Comparison of ENCODE assay signal across 16 cellular contexts in the genomic region with DNA sequence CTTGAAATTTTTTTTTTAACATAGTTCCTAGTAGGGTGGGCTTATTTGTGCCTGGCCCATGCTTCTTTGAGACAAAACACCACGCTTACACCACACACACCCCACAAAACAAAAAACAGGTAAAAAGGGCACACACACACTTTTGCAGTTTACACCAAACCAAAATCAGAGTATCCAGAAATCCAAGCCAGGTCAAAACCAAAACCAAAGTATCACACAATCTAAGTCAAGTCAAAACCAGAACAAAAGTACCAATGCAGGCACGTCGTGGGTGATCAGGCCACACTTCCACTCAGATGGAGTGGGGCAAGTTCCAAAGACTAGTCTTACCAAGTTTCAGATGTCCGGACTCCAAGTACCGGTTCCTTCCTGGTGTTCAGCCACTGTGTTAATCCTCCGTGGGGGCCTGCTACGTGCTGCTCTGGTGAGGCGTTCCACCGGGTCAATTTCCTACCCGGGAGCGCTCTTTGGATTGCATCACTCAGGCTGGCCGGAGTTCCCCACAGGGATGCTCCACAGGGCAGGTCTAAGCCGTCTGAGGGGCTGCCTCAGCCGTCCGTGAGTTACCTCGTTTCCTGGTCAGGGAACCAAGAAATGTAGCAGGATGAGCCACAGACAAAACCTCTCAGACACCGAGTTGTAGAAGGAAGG. TPM values are rescaled to one million over a fixed set of nuclear protein-coding genes. Genes with fewer than 3 reads are reported as not detected.
DNase-seq lines count a peak whose midpoint lies in the region; TF ChIP-seq lines count a peak whose summit lies in the region.
"Not testable (repeated sequence)": the region's sequence is repeated elsewhere in the genome, so short reads cannot be mapped to it uniquely, and the experiment has no call there.
"Had no signal": no experiment of that assay in that cellular context is flagged by ENCODE, and none has a peak within 500 bp of the region (broad histone marks: within the 10 kb centered on the region; RNA-seq: fewer than 3 reads in every experiment).

No MANE protein-coding gene starts in this region.

- not testable (repeated sequence) for H3K4me1 ChIP-seq in SJSA1 (replicated peaks); breast epithelium
- peaks cover 14% of the 10 kb centered on the region for H3K4me1 ChIP-seq in skeletal muscle satellite cell (ENCODE audit: control insufficient read depth, insufficient read depth, low read length)

- H3K27ac Mint-ChIP-seq in nephron progenitor cell: peak overlapping the region; percentile 80

- H3K4me2 ChIP-seq in skeletal muscle satellite cell (ENCODE audit: low read length): peak overlapping the region; percentile 81

- not testable (repeated sequence) for TF ChIP-seq POLR2A in breast epithelium (IDR thresholded peaks at IDR 0.05)

- H3K4me1 Mint-ChIP-seq in nephron progenitor cell: not testable (repeated sequence)

- H3K27ac ChIP-seq in SJSA1: not testable (repeated sequence)
- peak overlapping the region in 1 of 2 donors; percentile 78 for H3K27ac ChIP-seq in breast epithelium

- H3K4me3 Mint-ChIP-seq in nephron progenitor cell: not testable (repeated sequence)

- DNase-seq in GM06990 (ENCODE audit: extremely low read depth, insufficient read length): peak; percentile 33
- not testable (repeated sequence) for DNase-seq in SJSA1 (ENCODE audit: low read depth in 1 of 2, low spot score in 2 of 2); breast epithelium (ENCODE audit: low spot score in 2 of 2); nephron progenitor cell
- DNase-seq in glomerular visceral epithelial cell (ENCODE audit: extremely low spot score): peak; percentile 87
- DNase-seq in kidney glomerular epithelial cell (lab: John Stamatoyannopoulos, UW): peak; percentile 75

- H3K27me3 ChIP-seq in GM06990 (replicated peaks; ENCODE audit: control insufficient read depth, insufficient read depth, low read length); SJSA1 (replicated peaks); breast epithelium; skeletal muscle satellite cell (ENCODE audit: control insufficient read depth, insufficient read depth, low read length): not testable (repeated sequence)

- not testable (repeated sequence) for H3K27me3 Mint-ChIP-seq in nephron progenitor cell (ENCODE audit: low read depth, poor library complexity)

- TF ChIP-seq CTCF in GM06990 (IDR thresholded peaks at IDR 0.05; ENCODE audit: insufficient read depth, low read length, poor library complexity, severe bottlenecking); breast epithelium (IDR thresholded peaks at IDR 0.05); nephron progenitor cell (IDR thresholded peaks at IDR 0.05): not testable (repeated sequence)

- intact Hi-C loops in breast epithelium (cut with DNase I; ENCODE audit: low total_unique reads): not testable (repeated sequence)

- peaks cover 20% of the 10 kb centered on the region for H3K9me3 Mint-ChIP-seq in nephron progenitor cell

- H3K36me3 Mint-ChIP-seq in nephron progenitor cell (ENCODE audit: low read depth): peaks cover 18% of the 10 kb centered on the region

- peak overlapping the region; percentile 51 for H3K9ac ChIP-seq in skeletal muscle satellite cell (ENCODE audit: low read depth, low read length)

- not testable (repeated sequence) for H3K9me3 ChIP-seq in SJSA1 (replicated peaks); breast epithelium; skeletal muscle satellite cell (replicated peaks; ENCODE audit: low read length)

- H3K4me3 ChIP-seq in GM06990 (replicated peaks; ENCODE audit: low read depth, low read length): not testable (repeated sequence)
- H3K4me3 ChIP-seq in SJSA1 (peak overlapping the region; percentile 14; the same call in 1 of the 2 replicates), breast epithelium (peak overlapping the region in 2 of 3 donors; percentile 15 to 47), skeletal muscle satellite cell (ENCODE audit: low read length) (peak overlapping the region; percentile 60)

- not testable (repeated sequence) for H3K36me3 ChIP-seq in GM06990 (ENCODE audit: control insufficient read depth, insufficient read depth, low read length); SJSA1; breast epithelium; skeletal muscle satellite cell (ENCODE audit: insufficient read depth, low read length)

RNA-seq across cellular contexts. Expression of gene ANKRD2, which starts 11.7 kb away (rescaled TPM):
- 0.22 TPM in 1 of 2 replicates, not detected in the other for total RNA-seq in SJSA1 (2014; rRNA removed; shearing (Covaris generic))
- total RNA-seq in breast epithelium: not detected
- 0.87 and 1.5 TPM in 2 replicates for total RNA-seq in skeletal muscle satellite cell (2012; rRNA removed)
- total RNA-seq: hepatocyte, K562, M059J, Peyer's patch, transverse colon had no signal

RNA-seq across cellular contexts. Expression of gene HOGA1, which starts 23.3 kb away (rescaled TPM):
- 0.21 TPM in 1 of 2 replicates, not detected in the other for total RNA-seq in SJSA1 (2014; rRNA removed; shearing (Covaris generic))
- total RNA-seq in breast epithelium: 10 to 100 TPM in 1 of 3 donors, 1 to 10 TPM in 2; 1.9 to 11.0 (median 2.3) TPM
- 1.0 and 1.5 TPM in 2 replicates for total RNA-seq in skeletal muscle satellite cell (2012; rRNA removed)
- total RNA-seq: activated T-helper 2 cell treated with anti-CD3 and anti-CD28 coated beads, Interferon-gamma antibody, Interleukin-2, Interleukin-4, amounts not matched to agents 10 μg/mL and 5 μg/mL and 100 μg/mL, durations not matched to agents 14 hours and 24 hours and 36 hours; K562; naive thymus-derived CD4-positive, alpha-beta T cell; transverse colon had no signal

RNA-seq across cellular contexts. Expression of gene C10orf62, which starts 28.7 kb away (rescaled TPM):
- not detected in 2 replicates for total RNA-seq in SJSA1 (2014; rRNA removed; shearing (Covaris generic))
- total RNA-seq in breast epithelium: under 1 TPM in 2 of 3 donors, not detected in 1; 0.32 to 0.33 TPM
- total RNA-seq in skeletal muscle satellite cell (2012; rRNA removed): 0.22 and 0.76 TPM in 2 replicates
- total RNA-seq: activated T-helper 2 cell treated with anti-CD3 and anti-CD28 coated beads, Interferon-gamma antibody, Interleukin-2, Interleukin-4, amounts not matched to agents 10 μg/mL and 5 μg/mL and 100 μg/mL, durations not matched to agents 14 hours and 24 hours and 36 hours; foreskin keratinocyte; K562; M059J; mesothelial cell of epicardium; naive thymus-derived CD4-positive, alpha-beta T cell; Peyer's patch; transverse colon had no signal
